17 cellular contexts compared by ENCODE assay signal in genomic region chr12:110424237-110424636, GRCh38. TPM values are rescaled to one million over a fixed set of nuclear protein-coding genes. Genes with fewer than 3 reads are reported as not detected.
DNase-seq lines count a peak whose midpoint lies in the region; ATAC-seq and TF ChIP-seq lines count a peak whose summit lies in the region.
"Had no signal": no experiment of that assay in that cellular context is flagged by ENCODE, and none has a peak within 500 bp of the region (broad histone marks: within the 10 kb centered on the region; RNA-seq: fewer than 3 reads in every experiment).

No MANE protein-coding gene starts in this region.

- TF ChIP-seq CTCF in GM23338 (conservative IDR thresholded peaks at IDR 0.05; ENCODE audit: low read depth in 2 of 2) (no peak), WTC11 (IDR thresholded peaks at IDR 0.05) (no peak)

- no peaks in the 10 kb centered on the region for H3K9me2 ChIP-seq in GM23338 (ENCODE audit: insufficient read depth)

- H3K4me1 Mint-ChIP-seq in GM23338 (peaks cover 8% of the 10 kb centered on the region; the same call in 2 of the 3 replicates), WTC11 (peaks cover 8% of the 10 kb centered on the region; the same call in 1 of the 2 replicates)
- H3K4me1 Mint-ChIP-seq: B cell had no signal

- no peak overlapping the region for H3K4me3 Mint-ChIP-seq in GM23338
- no peak overlapping the region for H3K4me3 Mint-ChIP-seq in WTC11
- H3K4me3 Mint-ChIP-seq: B cell; CD4-positive, alpha-beta memory T cell; HFFc6 had no signal

- DNase-seq in A172 (ENCODE audit: low spot score) (peak; percentile 21), GM23338 (ENCODE audit: low spot score) (peak; percentile 70), WTC11 (ENCODE audit: low spot score) (no peak), iris pigment epithelial cell (ENCODE audit: low read depth) (peak; percentile 16), NCI-H446 treated with DMSO at 0.1 percent for 48 hours (lab: John Stamatoyannopoulos, UW) (no peak), AML-193 (lab: John Stamatoyannopoulos, UW) (no peak), superior temporal gyrus (ENCODE audit: extremely low spot score) (no peak)
- DNase-seq: CD4-positive, alpha-beta memory T cell; HFFc6; Kasumi-1; NCI-H1417; NCI-H2029; NCI-H510A treated with DMSO at 0.1 percent for 48 hours; SHP77 treated with DMSO at 0.1 percent for 48 hours had no signal

- ATAC-seq in GM23338 (peak; percentile 81), WTC11 (peak; percentile 82), HG02981 (IDR thresholded peaks at IDR 0.05; ENCODE audit: unreplicated experiment) (no peak)

- H3K36me3 ChIP-seq in GM23338 (ENCODE audit: insufficient read depth): no peaks in the 10 kb centered on the region

- H2AFZ ChIP-seq in GM23338: peak overlapping the region; percentile 49

- H3K36me3 Mint-ChIP-seq in GM23338 (ENCODE audit: low read depth): no peaks in the 10 kb centered on the region
- no peaks in the 10 kb centered on the region for H3K36me3 Mint-ChIP-seq in WTC11
- H3K36me3 Mint-ChIP-seq: CD4-positive, alpha-beta memory T cell had no signal

- peaks cover 4% of the 10 kb centered on the region; the same call in 1 of the 2 replicates for H3K4me1 ChIP-seq in GM23338 (ENCODE audit: insufficient read depth)

- H4K20me1 ChIP-seq in GM23338 (replicated peaks; ENCODE audit: insufficient read depth): no peaks in the 10 kb centered on the region

- H3K27ac Mint-ChIP-seq in GM23338 (no peak overlapping the region), WTC11 (no peak overlapping the region)
- H3K27ac Mint-ChIP-seq: B cell; CD4-positive, alpha-beta memory T cell; HFFc6 had no signal

- H3K27me3 ChIP-seq in GM23338 (ENCODE audit: insufficient read depth): no peaks in the 10 kb centered on the region

- POLR2A ChIA-PET in WTC11 (lab: Charles Lee): no interaction called here

- H3K27ac ChIP-seq in GM23338 (ENCODE audit: low read depth): peak overlapping the region; percentile 72

- H3K9me3 Mint-ChIP-seq in GM23338: no peaks in the 10 kb centered on the region
- no peaks in the 10 kb centered on the region for H3K9me3 Mint-ChIP-seq in WTC11
- H3K9me3 Mint-ChIP-seq: CD4-positive, alpha-beta memory T cell; HFFc6 had no signal

- H3K79me2 ChIP-seq in GM23338 (replicated peaks; ENCODE audit: insufficient read depth): no peaks in the 10 kb centered on the region

- peaks cover 6% of the 10 kb centered on the region; the same call in 1 of the 2 replicates for H3F3A ChIP-seq in GM23338 (replicated peaks; ENCODE audit: low read depth)

- H3K4me2 ChIP-seq in GM23338: no peak overlapping the region
- H3K4me2 ChIP-seq: A549 had no signal

- H3K4me3 ChIP-seq in GM23338: no peak overlapping the region
- H3K4me3 ChIP-seq: A549 had no signal

- CTCF ChIA-PET in WTC11 (lab: Charles Lee): interaction anchor here (1.0 kb wide), 1 partner anchor 45 kb away, joined by 3 read pairs; the partner anchor contains the start of genes FAM216A and GPN3

- H3K27me3 Mint-ChIP-seq in GM23338 (ENCODE audit: insufficient read depth, low read depth, poor library complexity) (no peaks in the 10 kb centered on the region), WTC11 (ENCODE audit: low read depth) (no peaks in the 10 kb centered on the region)

TF ChIP-seq in WTC11, 78 proteins besides CTCF, POLR2A, EP300 and RAD21:
- TF ChIP-seq ZNF263 (CRISPR knock-in tag; IDR thresholded peaks at IDR 0.05; ENCODE audit: low read depth) (no peak), KAT7 (CRISPR knock-in tag; IDR thresholded peaks at IDR 0.05; ENCODE audit: borderline replicate concordance) (no peak), ZNF671 (CRISPR knock-in tag; IDR thresholded peaks at IDR 0.05) (no peak), ZNF121 (CRISPR knock-in tag; IDR thresholded peaks at IDR 0.05) (no peak)
- TF ChIP-seq, protein P1, sequence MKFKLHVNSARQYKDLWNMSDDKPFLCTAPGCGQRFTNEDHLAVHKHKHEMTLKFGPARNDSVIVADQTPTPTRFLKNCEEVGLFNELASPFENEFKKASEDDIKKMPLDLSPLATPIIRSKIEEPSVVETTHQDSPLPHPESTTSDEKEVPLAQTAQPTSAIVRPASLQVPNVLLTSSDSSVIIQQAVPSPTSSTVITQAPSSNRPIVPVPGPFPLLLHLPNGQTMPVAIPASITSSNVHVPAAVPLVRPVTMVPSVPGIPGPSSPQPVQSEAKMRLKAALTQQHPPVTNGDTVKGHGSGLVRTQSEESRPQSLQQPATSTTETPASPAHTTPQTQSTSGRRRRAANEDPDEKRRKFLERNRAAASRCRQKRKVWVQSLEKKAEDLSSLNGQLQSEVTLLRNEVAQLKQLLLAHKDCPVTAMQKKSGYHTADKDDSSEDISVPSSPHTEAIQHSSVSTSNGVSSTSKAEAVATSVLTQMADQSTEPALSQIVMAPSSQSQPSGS (CRISPR knock-in tag; IDR thresholded peaks at IDR 0.05; ENCODE audit: borderline replicate concordance, low read depth): no peak
- TF ChIP-seq, protein P2, sequence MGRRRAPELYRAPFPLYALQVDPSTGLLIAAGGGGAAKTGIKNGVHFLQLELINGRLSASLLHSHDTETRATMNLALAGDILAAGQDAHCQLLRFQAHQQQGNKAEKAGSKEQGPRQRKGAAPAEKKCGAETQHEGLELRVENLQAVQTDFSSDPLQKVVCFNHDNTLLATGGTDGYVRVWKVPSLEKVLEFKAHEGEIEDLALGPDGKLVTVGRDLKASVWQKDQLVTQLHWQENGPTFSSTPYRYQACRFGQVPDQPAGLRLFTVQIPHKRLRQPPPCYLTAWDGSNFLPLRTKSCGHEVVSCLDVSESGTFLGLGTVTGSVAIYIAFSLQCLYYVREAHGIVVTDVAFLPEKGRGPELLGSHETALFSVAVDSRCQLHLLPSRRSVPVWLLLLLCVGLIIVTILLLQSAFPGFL (CRISPR knock-in tag; IDR thresholded peaks at IDR 0.05; ENCODE audit: borderline replicate concordance): no peak
TF ChIP-seq in WTC11: peak in this region for 0.

RNA-seq across cellular contexts. Expression of gene ANAPC7, which starts 20.7 kb away (rescaled TPM):
- 81.1 and 103 TPM in 2 replicates for total RNA-seq in A172 (2014; rRNA removed; shearing (Covaris generic))
- 92.7 and 99.3 TPM in 2 replicates for total RNA-seq in GM23338 (2014; rRNA removed; shearing (Covaris generic))
- 59.0 and 71.0 TPM in 2 replicates for polyA plus RNA-seq in GM23338 (2016; fragmentation: Nextera tagmentation; extraction: Ambion mirVana)
- 82.8 to 93.4 TPM (median 87.0 TPM) in 3 replicates for total RNA-seq in WTC11 (2021)

RNA-seq across cellular contexts. Expression of gene ARPC3, which starts 25.9 kb away (rescaled TPM):
- total RNA-seq in A172 (2014; rRNA removed; shearing (Covaris generic)): 411 and 467 TPM in 2 replicates
- total RNA-seq in GM23338 (2014; rRNA removed; shearing (Covaris generic)): 378 and 411 TPM in 2 replicates
- polyA plus RNA-seq in GM23338 (2016; fragmentation: Nextera tagmentation; extraction: Ambion mirVana): 296 and 356 TPM in 2 replicates
- total RNA-seq in WTC11 (2021): 145 to 163 TPM (median 149 TPM) in 3 replicates

RNA-seq across cellular contexts. Expression of gene GPN3, which starts 43.8 kb away (rescaled TPM):
- 47.8 and 58.1 TPM in 2 replicates for total RNA-seq in A172 (2014; rRNA removed; shearing (Covaris generic))
- total RNA-seq in GM23338 (2014; rRNA removed; shearing (Covaris generic)): 30.4 and 45.0 TPM in 2 replicates
- polyA plus RNA-seq in GM23338 (2016; fragmentation: Nextera tagmentation; extraction: Ambion mirVana): 84.6 and 108 TPM in 2 replicates
- 46.4 to 53.0 TPM (median 51.2 TPM) in 3 replicates for total RNA-seq in WTC11 (2021)

RNA-seq across cellular contexts. Expression of gene FAM216A, which starts 44.4 kb away (rescaled TPM):
- 13.5 and 19.4 TPM in 2 replicates for total RNA-seq in A172 (2014; rRNA removed; shearing (Covaris generic))
- 20.4 and 27.1 TPM in 2 replicates for total RNA-seq in GM23338 (2014; rRNA removed; shearing (Covaris generic))
- 53.0 and 53.5 TPM in 2 replicates for polyA plus RNA-seq in GM23338 (2016; fragmentation: Nextera tagmentation; extraction: Ambion mirVana)
- total RNA-seq in WTC11 (2021): 16.9 to 20.2 TPM (median 19.7 TPM) in 3 replicates

Comparison
In these comparisons a context has a peak if more than half of its experiments do, and no peak if none do; other contexts are left out.
1. DNase-seq: peak in A172 (single experiment), GM23338 (single experiment) and iris pigment epithelial cell (single experiment); none in WTC11 (single experiment), NCI-H446 treated with DMSO at 0.1 percent for 48 hours (single experiment), AML-193 (0 of 2) and superior temporal gyrus (single experiment).